Comparison of ENCODE assay signal across 1 cellular context in genomic region chr10:27192284-27192683, GRCh38.
TF ChIP-seq lines count a peak whose summit lies in the region.

No MANE protein-coding gene starts in this region.

TF ChIP-seq in endothelial cell of umbilical vein, 7 proteins besides CTCF, POLR2A, EP300 and RAD21 (continued from another document):
- TF ChIP-seq FOS (IDR thresholded peaks at IDR 0.05; ENCODE audit: borderline replicate concordance, insufficient read depth, low read length) (peak; percentile 87), GATA2 (IDR thresholded peaks at IDR 0.05; ENCODE audit: insufficient read depth, insufficient read length, low read depth, low read length) (no peak), JUN (IDR thresholded peaks at IDR 0.05; ENCODE audit: borderline replicate concordance, insufficient read depth, insufficient read length, low read depth) (peak; percentile 71), MYC (IDR thresholded peaks at IDR 0.05; ENCODE audit: low read depth, low read length) (no peak), POLR2AphosphoS5 (IDR thresholded peaks at IDR 0.05; ENCODE audit: insufficient read depth, low read depth, low read length) (no peak)
- TF ChIP-seq, protein P1, sequence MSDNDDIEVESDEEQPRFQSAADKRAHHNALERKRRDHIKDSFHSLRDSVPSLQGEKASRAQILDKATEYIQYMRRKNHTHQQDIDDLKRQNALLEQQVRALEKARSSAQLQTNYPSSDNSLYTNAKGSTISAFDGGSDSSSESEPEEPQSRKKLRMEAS (IDR thresholded peaks at IDR 0.05; ENCODE audit: insufficient read depth, insufficient read length) = peak; percentile 68
TF ChIP-seq in endothelial cell of umbilical vein: peak in this region for 3.
